In genomic region chr12:56117778-56118687, GRCh38 we compare ENCODE assay signal across 8 cellular contexts. TPM values are rescaled to one million over a fixed set of nuclear protein-coding genes. Genes with fewer than 3 reads are reported as not detected.
DNase-seq lines count a peak whose midpoint lies in the region; ATAC-seq and TF ChIP-seq lines count a peak whose summit lies in the region.

TSS of gene ZC3H10 (plus strand) at chr12:56118266. CDS start at chr12:56120563, 2,297 bp downstream.

- peak; percentile 86 for TF ChIP-seq POLR2A in esophagus muscularis mucosa (IDR thresholded peaks at IDR 0.05; ENCODE audit: low read depth)

- peaks cover 36% of the 10 kb centered on the region for H3K36me3 Mint-ChIP-seq in activated T-cell treated with anti-CD3 and anti-CD28 coated beads, Interleukin-2, amount 50 U/mL, for 4 hours (ENCODE audit: insufficient read depth)

- peak within 1 kb of the TSS; percentile 82 for H2AFZ ChIP-seq in PC-3 (ENCODE audit: low read length)

- TF ChIP-seq EP300 in esophagus muscularis mucosa (IDR thresholded peaks at IDR 0.05) = no peak

- POLR2A ChIA-PET in PC-3 (lab: Charles Lee; ENCODE audit: unreplicated experiment) = interaction anchor here (0.6 to 1.4 kb wide), 6 partner anchors 10 to 607 kb away, joined by 3 to 14 read pairs (median 6); partner anchors contain the start of genes ESYT1, PA2G4 and SMARCC2

- H3F3A ChIP-seq in PC-3 (ENCODE audit: low read length, unreplicated experiment) = peaks cover 8% of the 10 kb centered on the region

- H3K4me3 ChIP-seq in Jurkat, Clone E6-1 (ENCODE audit: low read length) = peak within 1 kb of the TSS; percentile 88
- H3K4me3 ChIP-seq in PC-3 (ENCODE audit: low read length) = peak within 1 kb of the TSS; percentile 96
- H3K4me3 ChIP-seq in esophagus muscularis mucosa = peak within 1 kb of the TSS; percentile 66 to 86 (median 78)
- peak within 1 kb of the TSS; percentile 91 to 99 for H3K4me3 ChIP-seq in muscle layer of duodenum (ENCODE audit: low read depth in 1 of 2, low read length in 2 of 2)

- H4K20me1 ChIP-seq in PC-3 (ENCODE audit: low read length) = no peaks in the 10 kb centered on the region

- peak within 1 kb of the TSS; percentile 99 for H3K9ac ChIP-seq in PC-3 (ENCODE audit: low read length)

- peak within 1 kb of the TSS; percentile 99 for H3K4me3 Mint-ChIP-seq in activated T-cell treated with anti-CD3 and anti-CD28 coated beads, Interleukin-2, amount 50 U/mL, for 4 hours

- H3K9me3 ChIP-seq in PC-3 (ENCODE audit: low read length) (no peaks in the 10 kb centered on the region), esophagus muscularis mucosa (no peaks in the 10 kb centered on the region), muscle layer of duodenum (ENCODE audit: control insufficient read depth in 1 of 2, low read length in 2 of 2) (no peaks in the 10 kb centered on the region)

- no TSS peak for BruUV-seq in PC-3 (replicated peaks; lab: Mats Ljungman, UMichigan)

- peaks cover 33% of the 10 kb centered on the region for H3K79me2 ChIP-seq in PC-3 (ENCODE audit: low read length)

- H3K27me3 ChIP-seq in PC-3 (ENCODE audit: low read length) = no peaks in the 10 kb centered on the region
- no peaks in the 10 kb centered on the region for H3K27me3 ChIP-seq in esophagus muscularis mucosa
- H3K27me3 ChIP-seq in muscle layer of duodenum (ENCODE audit: low read depth, low read length) = no peaks in the 10 kb centered on the region

- peaks cover 13% of the 10 kb centered on the region for H3K36me3 ChIP-seq in PC-3 (ENCODE audit: low read depth, low read length)
- peaks cover 13 to 32% (median 29%) of the 10 kb centered on the region in 4 donors for H3K36me3 ChIP-seq in esophagus muscularis mucosa
- H3K36me3 ChIP-seq in muscle layer of duodenum (ENCODE audit: control insufficient read depth in 1 of 2, insufficient read depth in 2 of 2, low read length in 2 of 2) = peaks cover 20 to 32% of the 10 kb centered on the region in 2 donors

- peak within 1 kb of the TSS; percentile 94 for H3K4me2 ChIP-seq in PC-3 (ENCODE audit: low read length)

- no peaks in the 10 kb centered on the region for H3K27me3 Mint-ChIP-seq in activated T-cell treated with anti-CD3 and anti-CD28 coated beads, Interleukin-2, amount 50 U/mL, for 4 hours (ENCODE audit: low read depth)

- H3K27ac ChIP-seq in PC-3 (ENCODE audit: low read length) = peak within 1 kb of the TSS; percentile 90
- peak within 1 kb of the TSS; percentile 92 to 98 (median 94) for H3K27ac ChIP-seq in esophagus muscularis mucosa (replicated peaks in 1 of 4)
- H3K27ac ChIP-seq in muscle layer of duodenum (ENCODE audit: low read length) = peak within 1 kb of the TSS; percentile 100

- peaks cover 27% of the 10 kb centered on the region for H3K4me1 ChIP-seq in PC-3 (ENCODE audit: insufficient read depth, low read length)
- H3K4me1 ChIP-seq in esophagus muscularis mucosa = peaks cover 47 to 64% (median 54%) of the 10 kb centered on the region in 4 donors
- H3K4me1 ChIP-seq in muscle layer of duodenum (ENCODE audit: control insufficient read depth in 1 of 2, insufficient read depth in 2 of 2, low read length in 2 of 2) = peaks cover 16 to 39% of the 10 kb centered on the region in 2 donors

- H3K9me3 Mint-ChIP-seq in activated T-cell treated with anti-CD3 and anti-CD28 coated beads, Interleukin-2, amount 50 U/mL, for 4 hours = no peaks in the 10 kb centered on the region

- intact Hi-C loops in PC-3 (cut with micrococcal nuclease) = loop anchor here (5.0 kb wide), 3 partner anchors 39 to 71 kb away; partner anchors contain the start of gene MYL6
- intact Hi-C loops in esophagus muscularis mucosa (cut with DNase I) = loop anchor here (2.0 kb wide), 2 partner anchors 71 to 107 kb away; partner anchors contain the start of genes NABP2 and SMARCC2

- WGBS in esophagus muscularis mucosa = under 1% methylated on average over 32 of the region's 61 CpGs

- DNase-seq in DMS53 treated with DMSO at 0.1 percent for 48 hours (lab: John Stamatoyannopoulos, UW; ENCODE audit: unreplicated experiment) = peak; percentile 99
- peak; percentile 100 for DNase-seq in Jurkat, Clone E6-1 (ENCODE audit: low read depth, low spot score)
- DNase-seq in PC-3 = peak; percentile 100
- DNase-seq in activated T-cell treated with anti-CD3 and anti-CD28 coated beads, Interleukin-2, amount 50 U/mL, for 4 hours = peak; percentile 94
- DNase-seq in esophagus muscularis mucosa (ENCODE audit: extremely low spot score) = peak; percentile 99
- DNase-seq in stimulated activated CD8-positive, alpha-beta memory T cell treated with anti-CD3 and anti-CD28 coated beads, Interleukin-7, amount 100 ng/mL, for 4 hours (ENCODE audit: low read depth in 2 of 2) = peak; percentile 96 to 98

- H3K9me2 ChIP-seq in PC-3 (replicated peaks; ENCODE audit: low read length) = no peaks in the 10 kb centered on the region

- TF ChIP-seq CTCF in PC-3 (conservative IDR thresholded peaks at IDR 0.05; ENCODE audit: low read depth, low read length) (peak; percentile 51), esophagus muscularis mucosa (IDR thresholded peaks at IDR 0.05) (peak; percentile 48 to 53 (median 48))

- peaks cover 25% of the 10 kb centered on the region for H3K4me1 Mint-ChIP-seq in activated T-cell treated with anti-CD3 and anti-CD28 coated beads, Interleukin-2, amount 50 U/mL, for 4 hours (ENCODE audit: low read depth)

- CTCF ChIA-PET in PC-3 (lab: Charles Lee) = interaction anchor here (0.5 to 2.9 kb wide), 9 partner anchors 10 to 1910 kb away, joined by 3 to 37 read pairs (median 5); partner anchors contain the start of genes ESYT1, MYL6, PA2G4 and SMARCC2

- ATAC-seq in GM21619 (IDR thresholded peaks at IDR 0.05; ENCODE audit: unreplicated experiment) = peak; percentile 76
- ATAC-seq in PC-3 = peak; percentile 77
- ATAC-seq in activated T-cell treated with anti-CD3 and anti-CD28 coated beads, Interleukin-2, amount 50 U/mL, for 4 hours = peak; percentile 86 to 89

RNA-seq across cellular contexts. Expression of gene ZC3H10, which starts in this region (rescaled TPM):
- 9.6 TPM for polyA plus RNA-seq in Jurkat, Clone E6-1 (2012; ENCODE audit: insufficient read depth, insufficient read length)
- total RNA-seq in PC-3 (2014; rRNA removed) = 4.8 and 5.6 TPM in 2 replicates
- total RNA-seq in activated T-cell treated with anti-CD3 and anti-CD28 coated beads, Interleukin-2, amount 50 U/mL, for 4 hours = 1 to 10 TPM; 7.4 to 8.3 (median 8.2) TPM
- total RNA-seq in esophagus muscularis mucosa = 1 to 10 TPM; 5.0 to 7.9 (median 6.6) TPM

Comparison
In these comparisons a context has a peak if more than half of its experiments do, and no peak if none do; other contexts are left out.
1. Peak in every context shown above with its lines: DNase-seq, ATAC-seq, H3K4me3 ChIP-seq and H3K27ac ChIP-seq.